ENCODE assay signal across 1 cellular context in the genomic region with DNA sequence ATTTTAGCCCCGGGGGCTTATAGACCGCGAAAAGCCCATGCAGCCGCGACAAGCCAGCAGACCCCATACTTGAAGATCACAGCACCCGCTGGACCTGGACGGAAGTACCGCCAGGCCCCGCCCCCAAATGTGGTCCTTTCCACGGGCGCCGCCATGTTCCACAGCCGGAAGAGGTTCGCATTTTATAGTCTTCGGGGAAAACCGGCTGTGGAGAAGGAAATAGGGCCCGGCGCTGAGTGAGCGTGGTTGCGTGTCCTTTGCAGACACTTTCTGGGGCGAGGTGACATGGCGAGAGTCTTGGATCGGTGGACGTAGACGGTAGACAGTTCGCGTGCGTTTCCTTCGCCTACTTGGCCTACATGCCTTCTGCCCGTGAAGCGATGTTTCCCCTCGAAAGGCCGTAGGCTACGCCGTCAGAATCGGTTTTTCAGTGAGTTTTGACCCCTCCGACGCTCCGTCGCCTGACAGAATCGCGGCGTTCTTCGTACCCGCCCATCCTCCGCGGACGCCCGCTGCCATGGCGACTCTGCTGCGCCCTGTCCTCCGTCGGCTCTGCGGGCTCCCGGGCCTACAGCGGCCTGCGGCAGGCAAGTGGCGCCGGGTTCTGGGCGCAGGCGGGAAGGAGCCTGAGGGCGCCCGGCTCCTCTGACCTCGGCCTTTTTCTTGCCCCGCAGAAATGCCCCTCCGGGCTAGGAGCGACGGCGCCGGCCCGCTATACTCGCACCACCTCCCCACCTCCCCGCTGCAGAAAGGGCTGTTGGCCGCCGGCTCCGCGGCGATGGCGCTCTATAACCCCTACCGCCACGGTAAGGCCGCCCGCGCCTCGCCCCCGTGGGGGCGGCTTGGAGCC.
TF ChIP-seq lines count a peak whose summit lies in the region.

A gene (plus strand): TSS at position 498 of the 850 bp plus-strand sequence. CDS start 20 bp downstream, at position 518.
A gene with protein sequence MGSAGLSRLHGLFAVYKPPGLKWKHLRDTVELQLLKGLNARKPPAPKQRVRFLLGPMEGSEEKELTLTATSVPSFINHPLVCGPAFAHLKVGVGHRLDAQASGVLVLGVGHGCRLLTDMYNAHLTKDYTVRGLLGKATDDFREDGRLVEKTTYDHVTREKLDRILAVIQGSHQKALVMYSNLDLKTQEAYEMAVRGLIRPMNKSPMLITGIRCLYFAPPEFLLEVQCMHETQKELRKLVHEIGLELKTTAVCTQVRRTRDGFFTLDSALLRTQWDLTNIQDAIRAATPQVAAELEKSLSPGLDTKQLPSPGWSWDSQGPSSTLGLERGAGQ (minus strand): TSS at position 106 of the 850 bp plus-strand sequence. CDS start 39 bp downstream, at position 67.

TF ChIP-seq in K562, 482 proteins besides CTCF, POLR2A, EP300 and RAD21 (continued from another document and continues in another):
- TF ChIP-seq, protein P1, sequence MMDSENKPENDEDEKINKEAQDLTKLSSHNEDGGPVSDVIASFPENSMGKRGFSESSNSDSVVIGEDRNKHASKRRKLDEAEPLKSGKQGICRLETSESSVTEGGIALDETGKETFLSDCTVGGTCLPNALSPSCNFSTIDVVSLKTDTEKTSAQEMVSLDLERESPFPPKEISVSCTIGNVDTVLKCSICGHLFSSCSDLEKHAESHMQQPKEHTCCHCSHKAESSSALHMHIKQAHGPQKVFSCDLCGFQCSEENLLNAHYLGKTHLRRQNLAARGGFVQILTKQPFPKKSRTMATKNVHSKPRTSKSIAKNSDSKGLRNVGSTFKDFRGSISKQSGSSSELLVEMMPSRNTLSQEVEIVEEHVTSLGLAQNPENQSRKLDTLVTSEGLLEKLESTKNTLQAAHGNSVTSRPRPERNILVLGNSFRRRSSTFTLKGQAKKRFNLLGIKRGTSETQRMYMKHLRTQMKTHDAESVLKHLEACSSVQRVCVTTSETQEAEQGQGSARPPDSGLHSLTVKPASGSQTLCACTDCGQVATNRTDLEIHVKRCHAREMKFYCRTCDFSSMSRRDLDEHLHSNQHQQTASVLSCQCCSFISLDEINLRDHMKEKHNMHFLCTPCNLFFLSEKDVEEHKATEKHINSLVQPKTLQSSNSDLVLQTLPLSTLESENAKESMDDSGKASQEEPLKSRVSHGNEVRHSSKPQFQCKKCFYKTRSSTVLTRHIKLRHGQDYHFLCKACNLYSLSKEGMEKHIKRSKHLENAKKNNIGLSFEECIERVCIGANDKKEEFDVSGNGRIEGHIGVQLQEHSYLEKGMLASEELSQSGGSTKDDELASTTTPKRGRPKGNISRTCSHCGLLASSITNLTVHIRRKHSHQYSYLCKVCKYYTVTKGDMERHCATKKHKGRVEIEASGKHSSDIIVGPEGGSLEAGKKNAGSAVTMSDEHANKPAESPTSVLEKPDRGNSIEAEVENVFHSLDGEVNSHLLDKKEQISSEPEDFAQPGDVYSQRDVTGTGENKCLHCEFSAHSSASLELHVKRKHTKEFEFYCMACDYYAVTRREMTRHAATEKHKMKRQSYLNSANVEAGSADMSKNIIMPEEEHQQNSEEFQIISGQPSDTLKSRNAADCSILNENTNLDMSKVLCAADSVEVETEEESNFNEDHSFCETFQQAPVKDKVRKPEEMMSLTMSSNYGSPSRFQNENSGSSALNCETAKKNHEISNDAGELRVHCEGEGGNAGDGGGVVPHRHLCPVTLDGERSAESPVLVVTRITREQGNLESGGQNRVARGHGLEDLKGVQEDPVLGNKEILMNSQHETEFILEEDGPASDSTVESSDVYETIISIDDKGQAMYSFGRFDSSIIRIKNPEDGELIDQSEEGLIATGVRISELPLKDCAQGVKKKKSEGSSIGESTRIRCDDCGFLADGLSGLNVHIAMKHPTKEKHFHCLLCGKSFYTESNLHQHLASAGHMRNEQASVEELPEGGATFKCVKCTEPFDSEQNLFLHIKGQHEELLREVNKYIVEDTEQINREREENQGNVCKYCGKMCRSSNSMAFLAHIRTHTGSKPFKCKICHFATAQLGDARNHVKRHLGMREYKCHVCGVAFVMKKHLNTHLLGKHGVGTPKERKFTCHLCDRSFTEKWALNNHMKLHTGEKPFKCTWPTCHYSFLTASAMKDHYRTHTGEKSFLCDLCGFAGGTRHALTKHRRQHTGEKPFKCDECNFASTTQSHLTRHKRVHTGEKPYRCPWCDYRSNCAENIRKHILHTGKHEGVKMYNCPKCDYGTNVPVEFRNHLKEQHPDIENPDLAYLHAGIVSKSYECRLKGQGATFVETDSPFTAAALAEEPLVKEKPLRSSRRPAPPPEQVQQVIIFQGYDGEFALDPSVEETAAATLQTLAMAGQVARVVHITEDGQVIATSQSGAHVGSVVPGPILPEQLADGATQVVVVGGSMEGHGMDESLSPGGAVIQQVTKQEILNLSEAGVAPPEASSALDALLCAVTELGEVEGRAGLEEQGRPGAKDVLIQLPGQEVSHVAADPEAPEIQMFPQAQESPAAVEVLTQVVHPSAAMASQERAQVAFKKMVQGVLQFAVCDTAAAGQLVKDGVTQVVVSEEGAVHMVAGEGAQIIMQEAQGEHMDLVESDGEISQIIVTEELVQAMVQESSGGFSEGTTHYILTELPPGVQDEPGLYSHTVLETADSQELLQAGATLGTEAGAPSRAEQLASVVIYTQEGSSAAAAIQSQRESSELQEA (IDR thresholded peaks at IDR 0.05; ENCODE audit: low read depth): no peak
- TF ChIP-seq ZNF197 (CRISPR knock-in tag; IDR thresholded peaks at IDR 0.05; ENCODE audit: low read depth) (no peak), NR2C2 (CRISPR knock-in tag; IDR thresholded peaks at IDR 0.05) (no peak), NR2C2 (tag; IDR thresholded peaks at IDR 0.05) (no peak), RNF2 (IDR thresholded peaks at IDR 0.05) (no peak), IRF2 (CRISPR knock-in tag; IDR thresholded peaks at IDR 0.05) (no peak), CBFB (CRISPR knock-in tag; IDR thresholded peaks at IDR 0.05) (no peak), MTA2 (IDR thresholded peaks at IDR 0.05; ENCODE audit: low read depth) (no peak), FOXM1 (IDR thresholded peaks at IDR 0.05; ENCODE audit: low read depth) (no peak), FOXM1 (CRISPR knock-in tag; IDR thresholded peaks at IDR 0.05; ENCODE audit: low read depth) (no peak), ATF1 (CRISPR knock-in tag; IDR thresholded peaks at IDR 0.05) (no peak), ATF1 (tag; IDR thresholded peaks at IDR 0.05) (no peak), FOS (IDR thresholded peaks at IDR 0.05; ENCODE audit: extremely low read depth, insufficient read length) (no peak), COPS2 (conservative IDR thresholded peaks at IDR 0.05) (no peak), NCOA1 (IDR thresholded peaks at IDR 0.05; ENCODE audit: low read depth) (no peak), HNRNPL (IDR thresholded peaks at IDR 0.05; ENCODE audit: low read depth, low read length) (no peak), ZNF583 (CRISPR knock-in tag; IDR thresholded peaks at IDR 0.05) (peak; percentile 85), GABPB2 (CRISPR knock-in tag; conservative IDR thresholded peaks at IDR 0.05) (peak; percentile 71; the same call in 1 of the 2 replicates), MCM2 (IDR thresholded peaks at IDR 0.05; ENCODE audit: low read depth) (no peak)
- TF ChIP-seq, protein P2, sequence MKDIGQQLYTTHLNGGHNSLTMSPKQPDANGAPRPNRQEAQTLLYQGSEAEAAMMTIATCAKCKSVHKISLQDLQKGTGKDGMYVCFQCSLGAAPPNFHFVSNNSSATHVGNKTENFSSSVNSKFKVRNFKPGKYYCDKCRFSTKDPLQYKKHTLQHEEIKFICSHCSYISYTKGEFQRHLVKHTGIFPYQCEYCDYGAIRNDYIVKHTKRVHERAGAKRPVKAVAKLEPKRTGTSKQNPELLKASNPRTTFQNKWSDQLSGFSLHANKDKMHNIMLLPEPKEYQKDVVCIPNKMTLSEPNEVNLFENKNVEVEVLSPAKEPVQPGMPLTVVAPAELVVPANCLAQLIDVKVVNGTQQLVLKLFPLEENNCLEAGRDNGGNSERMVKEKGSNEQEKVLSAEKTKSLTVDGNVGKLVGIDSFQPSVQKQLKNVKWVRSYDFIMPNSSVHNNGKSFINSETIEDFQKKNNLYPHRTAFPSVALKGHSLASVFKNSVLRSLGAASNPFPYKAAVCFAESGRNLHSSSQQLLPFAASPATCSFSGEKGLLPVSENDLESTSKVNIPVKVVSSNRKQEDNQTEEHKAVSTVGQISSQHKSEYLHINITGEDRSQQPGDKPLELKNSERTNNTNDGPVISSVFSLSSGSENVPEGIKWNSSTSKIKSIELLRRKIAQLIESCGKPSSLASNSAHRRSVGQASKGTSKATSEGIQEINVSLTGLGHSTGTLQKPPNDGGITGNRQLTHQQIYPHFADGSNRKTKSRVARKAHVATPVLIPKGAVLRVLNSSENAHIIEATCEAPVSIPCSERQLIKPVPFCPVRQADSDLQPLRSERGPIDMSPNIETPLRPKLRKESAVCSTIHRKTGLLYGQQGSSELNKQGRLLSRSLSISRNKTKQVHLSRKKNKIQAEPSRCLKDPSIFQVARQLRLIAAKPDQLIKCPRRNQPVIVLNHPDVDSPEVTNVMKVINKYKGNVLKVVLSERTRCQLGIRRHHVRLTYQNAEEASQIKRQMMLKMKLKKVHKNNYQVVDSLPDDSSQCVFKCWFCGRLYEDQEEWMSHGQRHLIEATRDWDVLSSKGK (CRISPR knock-in tag; IDR thresholded peaks at IDR 0.05): no peak
- TF ChIP-seq, protein P3, sequence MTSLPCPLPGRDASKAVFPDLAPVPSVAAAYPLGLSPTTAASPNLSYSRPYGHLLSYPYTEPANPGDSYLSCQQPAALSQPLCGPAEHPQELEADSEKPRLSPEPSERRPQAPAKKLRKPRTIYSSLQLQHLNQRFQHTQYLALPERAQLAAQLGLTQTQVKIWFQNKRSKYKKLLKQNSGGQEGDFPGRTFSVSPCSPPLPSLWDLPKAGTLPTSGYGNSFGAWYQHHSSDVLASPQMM (CRISPR knock-in tag; IDR thresholded peaks at IDR 0.05): no peak
- TF ChIP-seq, protein P4, sequence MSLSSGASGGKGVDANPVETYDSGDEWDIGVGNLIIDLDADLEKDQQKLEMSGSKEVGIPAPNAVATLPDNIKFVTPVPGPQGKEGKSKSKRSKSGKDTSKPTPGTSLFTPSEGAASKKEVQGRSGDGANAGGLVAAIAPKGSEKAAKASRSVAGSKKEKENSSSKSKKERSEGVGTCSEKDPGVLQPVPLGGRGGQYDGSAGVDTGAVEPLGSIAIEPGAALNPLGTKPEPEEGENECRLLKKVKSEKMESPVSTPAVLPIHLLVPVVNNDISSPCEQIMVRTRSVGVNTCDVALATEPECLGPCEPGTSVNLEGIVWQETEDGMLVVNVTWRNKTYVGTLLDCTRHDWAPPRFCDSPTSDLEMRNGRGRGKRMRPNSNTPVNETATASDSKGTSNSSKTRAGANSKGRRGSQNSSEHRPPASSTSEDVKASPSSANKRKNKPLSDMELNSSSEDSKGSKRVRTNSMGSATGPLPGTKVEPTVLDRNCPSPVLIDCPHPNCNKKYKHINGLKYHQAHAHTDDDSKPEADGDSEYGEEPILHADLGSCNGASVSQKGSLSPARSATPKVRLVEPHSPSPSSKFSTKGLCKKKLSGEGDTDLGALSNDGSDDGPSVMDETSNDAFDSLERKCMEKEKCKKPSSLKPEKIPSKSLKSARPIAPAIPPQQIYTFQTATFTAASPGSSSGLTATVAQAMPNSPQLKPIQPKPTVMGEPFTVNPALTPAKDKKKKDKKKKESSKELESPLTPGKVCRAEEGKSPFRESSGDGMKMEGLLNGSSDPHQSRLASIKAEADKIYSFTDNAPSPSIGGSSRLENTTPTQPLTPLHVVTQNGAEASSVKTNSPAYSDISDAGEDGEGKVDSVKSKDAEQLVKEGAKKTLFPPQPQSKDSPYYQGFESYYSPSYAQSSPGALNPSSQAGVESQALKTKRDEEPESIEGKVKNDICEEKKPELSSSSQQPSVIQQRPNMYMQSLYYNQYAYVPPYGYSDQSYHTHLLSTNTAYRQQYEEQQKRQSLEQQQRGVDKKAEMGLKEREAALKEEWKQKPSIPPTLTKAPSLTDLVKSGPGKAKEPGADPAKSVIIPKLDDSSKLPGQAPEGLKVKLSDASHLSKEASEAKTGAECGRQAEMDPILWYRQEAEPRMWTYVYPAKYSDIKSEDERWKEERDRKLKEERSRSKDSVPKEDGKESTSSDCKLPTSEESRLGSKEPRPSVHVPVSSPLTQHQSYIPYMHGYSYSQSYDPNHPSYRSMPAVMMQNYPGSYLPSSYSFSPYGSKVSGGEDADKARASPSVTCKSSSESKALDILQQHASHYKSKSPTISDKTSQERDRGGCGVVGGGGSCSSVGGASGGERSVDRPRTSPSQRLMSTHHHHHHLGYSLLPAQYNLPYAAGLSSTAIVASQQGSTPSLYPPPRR (CRISPR knock-in tag; IDR thresholded peaks at IDR 0.05; ENCODE audit: borderline replicate concordance): no peak
- TF ChIP-seq, protein P5, sequence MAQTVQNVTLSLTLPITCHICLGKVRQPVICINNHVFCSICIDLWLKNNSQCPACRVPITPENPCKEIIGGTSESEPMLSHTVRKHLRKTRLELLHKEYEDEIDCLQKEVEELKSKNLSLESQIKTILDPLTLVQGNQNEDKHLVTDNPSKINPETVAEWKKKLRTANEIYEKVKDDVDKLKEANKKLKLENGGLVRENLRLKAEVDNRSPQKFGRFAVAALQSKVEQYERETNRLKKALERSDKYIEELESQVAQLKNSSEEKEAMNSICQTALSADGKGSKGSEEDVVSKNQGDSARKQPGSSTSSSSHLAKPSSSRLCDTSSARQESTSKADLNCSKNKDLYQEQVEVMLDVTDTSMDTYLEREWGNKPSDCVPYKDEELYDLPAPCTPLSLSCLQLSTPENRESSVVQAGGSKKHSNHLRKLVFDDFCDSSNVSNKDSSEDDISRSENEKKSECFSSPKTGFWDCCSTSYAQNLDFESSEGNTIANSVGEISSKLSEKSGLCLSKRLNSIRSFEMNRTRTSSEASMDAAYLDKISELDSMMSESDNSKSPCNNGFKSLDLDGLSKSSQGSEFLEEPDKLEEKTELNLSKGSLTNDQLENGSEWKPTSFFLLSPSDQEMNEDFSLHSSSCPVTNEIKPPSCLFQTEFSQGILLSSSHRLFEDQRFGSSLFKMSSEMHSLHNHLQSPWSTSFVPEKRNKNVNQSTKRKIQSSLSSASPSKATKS (CRISPR knock-in tag; IDR thresholded peaks at IDR 0.05): no peak
- TF ChIP-seq, protein P6, sequence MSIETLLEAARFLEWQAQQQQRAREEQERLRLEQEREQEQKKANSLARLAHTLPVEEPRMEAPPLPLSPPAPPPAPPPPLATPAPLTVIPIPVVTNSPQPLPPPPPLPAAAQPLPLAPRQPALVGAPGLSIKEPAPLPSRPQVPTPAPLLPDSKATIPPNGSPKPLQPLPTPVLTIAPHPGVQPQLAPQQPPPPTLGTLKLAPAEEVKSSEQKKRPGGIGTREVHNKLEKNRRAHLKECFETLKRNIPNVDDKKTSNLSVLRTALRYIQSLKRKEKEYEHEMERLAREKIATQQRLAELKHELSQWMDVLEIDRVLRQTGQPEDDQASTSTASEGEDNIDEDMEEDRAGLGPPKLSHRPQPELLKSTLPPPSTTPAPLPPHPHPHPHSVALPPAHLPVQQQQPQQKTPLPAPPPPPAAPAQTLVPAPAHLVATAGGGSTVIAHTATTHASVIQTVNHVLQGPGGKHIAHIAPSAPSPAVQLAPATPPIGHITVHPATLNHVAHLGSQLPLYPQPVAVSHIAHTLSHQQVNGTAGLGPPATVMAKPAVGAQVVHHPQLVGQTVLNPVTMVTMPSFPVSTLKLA (conservative IDR thresholded peaks at IDR 0.05): no peak
- TF ChIP-seq, protein P7, sequence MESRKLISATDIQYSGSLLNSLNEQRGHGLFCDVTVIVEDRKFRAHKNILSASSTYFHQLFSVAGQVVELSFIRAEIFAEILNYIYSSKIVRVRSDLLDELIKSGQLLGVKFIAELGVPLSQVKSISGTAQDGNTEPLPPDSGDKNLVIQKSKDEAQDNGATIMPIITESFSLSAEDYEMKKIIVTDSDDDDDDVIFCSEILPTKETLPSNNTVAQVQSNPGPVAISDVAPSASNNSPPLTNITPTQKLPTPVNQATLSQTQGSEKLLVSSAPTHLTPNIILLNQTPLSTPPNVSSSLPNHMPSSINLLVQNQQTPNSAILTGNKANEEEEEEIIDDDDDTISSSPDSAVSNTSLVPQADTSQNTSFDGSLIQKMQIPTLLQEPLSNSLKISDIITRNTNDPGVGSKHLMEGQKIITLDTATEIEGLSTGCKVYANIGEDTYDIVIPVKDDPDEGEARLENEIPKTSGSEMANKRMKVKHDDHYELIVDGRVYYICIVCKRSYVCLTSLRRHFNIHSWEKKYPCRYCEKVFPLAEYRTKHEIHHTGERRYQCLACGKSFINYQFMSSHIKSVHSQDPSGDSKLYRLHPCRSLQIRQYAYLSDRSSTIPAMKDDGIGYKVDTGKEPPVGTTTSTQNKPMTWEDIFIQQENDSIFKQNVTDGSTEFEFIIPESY (CRISPR knock-in tag; IDR thresholded peaks at IDR 0.05): no peak
